In the genomic region with DNA sequence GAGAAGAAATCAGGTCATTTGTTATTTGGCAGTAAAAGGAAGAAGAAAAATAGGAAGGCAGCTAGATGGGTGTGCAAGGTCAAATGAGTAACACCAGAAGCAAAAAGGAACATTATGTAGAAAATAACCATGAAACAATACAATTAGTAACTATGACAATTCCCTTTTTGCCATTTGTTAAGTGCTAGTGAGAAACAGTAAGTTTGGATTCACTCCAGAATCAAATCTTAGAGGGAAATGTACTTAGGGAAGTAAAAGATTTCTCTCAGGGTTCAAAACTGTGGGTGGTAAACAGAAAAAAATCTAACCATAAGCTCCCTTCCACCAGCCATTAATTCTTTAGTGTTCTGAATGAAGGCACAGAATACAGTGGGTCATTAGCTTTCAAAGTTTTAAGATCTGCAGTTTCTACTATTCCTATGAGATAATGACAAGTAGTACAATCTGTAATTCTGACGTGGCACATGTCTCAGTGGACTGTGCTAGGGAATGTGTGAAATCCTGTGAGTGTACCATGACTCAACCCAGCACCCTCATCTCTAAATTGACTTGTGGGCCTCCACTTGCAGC, we compare ENCODE assay signal across 9 cellular contexts. TPM values are rescaled to one million over a fixed set of nuclear protein-coding genes. Genes with fewer than 3 reads are reported as not detected.
DNase-seq lines count a peak whose midpoint lies in the region; ATAC-seq and TF ChIP-seq lines count a peak whose summit lies in the region.
"Had no signal": no experiment of that assay in that cellular context is flagged by ENCODE, and none has a peak within 500 bp of the region (broad histone marks: within the 10 kb centered on the region; RNA-seq: fewer than 3 reads in every experiment).

No MANE protein-coding gene starts in this region.

- H3K27me3 ChIP-seq in SK-N-SH (ENCODE audit: insufficient read depth): no peaks in the 10 kb centered on the region

- H3K79me2 ChIP-seq in SK-N-SH (ENCODE audit: insufficient read depth): peaks cover 80% of the 10 kb centered on the region

- peak overlapping the region; percentile 85 to 92 for H3K27ac ChIP-seq in SK-N-SH (ENCODE audit: low read depth in 2 of 2, low read length in 1 of 2)
- H3K27ac ChIP-seq: C4-2B had no signal

- no peaks in the 10 kb centered on the region for H3K36me3 ChIP-seq in SK-N-SH (replicated peaks in 1 of 2; ENCODE audit: control insufficient read depth in 1 of 2, insufficient read depth in 2 of 2, low read length in 1 of 2)

- no peak overlapping the region for H2AFZ ChIP-seq in SK-N-SH (ENCODE audit: low read depth)

- no peaks in the 10 kb centered on the region for H3K9me2 ChIP-seq in SK-N-SH

- H3K4me1 Mint-ChIP-seq in activated CD8-positive, alpha-beta memory T cell treated with anti-CD3 and anti-CD28 coated beads, Interleukin-2, amount 10 ng/mL, durations not matched to agents 7 days and 5 days: peaks cover 34% of the 10 kb centered on the region
- peaks cover 68% of the 10 kb centered on the region for H3K4me1 Mint-ChIP-seq in stimulated activated effector memory CD8-positive, alpha-beta T cell treated with anti-CD3 and anti-CD28 coated beads, Interleukin-12 subunit alpha, Interleukin-12 subunit beta, amount 100 ng/mL, for 72 hours

- no peak for TF ChIP-seq RAD21 in SK-N-SH (IDR thresholded peaks at IDR 0.05; ENCODE audit: low read length)

- WGBS in SK-N-SH (ENCODE audit: low lambda C conversion rate): 25% methylated on average over 1 of the region's 1 CpG

- H3K9me3 Mint-ChIP-seq in activated CD8-positive, alpha-beta memory T cell treated with anti-CD3 and anti-CD28 coated beads, Interleukin-2, amount 10 ng/mL, durations not matched to agents 7 days and 5 days (ENCODE audit: low read depth): no peaks in the 10 kb centered on the region
- no peaks in the 10 kb centered on the region for H3K9me3 Mint-ChIP-seq in stimulated activated effector memory CD8-positive, alpha-beta T cell treated with anti-CD3 and anti-CD28 coated beads, Interleukin-12 subunit alpha, Interleukin-12 subunit beta, amount 100 ng/mL, for 72 hours

- peak overlapping the region; percentile 59 for H3K4me2 ChIP-seq in SK-N-SH

- no peaks in the 10 kb centered on the region for H3K9me3 ChIP-seq in SK-N-SH

- H4K20me1 ChIP-seq in SK-N-SH (ENCODE audit: insufficient read depth): peaks cover 14% of the 10 kb centered on the region; the same call in 1 of the 2 replicates

- H3K9ac ChIP-seq in SK-N-SH: peak overlapping the region; percentile 33; the same call in 1 of the 2 replicates

- H3K27me3 Mint-ChIP-seq in activated CD8-positive, alpha-beta memory T cell treated with anti-CD3 and anti-CD28 coated beads, Interleukin-2, amount 10 ng/mL, durations not matched to agents 7 days and 5 days: no peaks in the 10 kb centered on the region

- ATAC-seq in activated CD8-positive, alpha-beta memory T cell treated with anti-CD3 and anti-CD28 coated beads, Interleukin-2, amount 10 ng/mL, durations not matched to agents 7 days and 5 days: peak; percentile 92
- peak; percentile 100 for ATAC-seq in stimulated activated effector memory CD8-positive, alpha-beta T cell treated with anti-CD3 and anti-CD28 coated beads, Interleukin-12 subunit alpha, Interleukin-12 subunit beta, amount 100 ng/mL, for 72 hours
- ATAC-seq in HG02623 (IDR thresholded peaks at IDR 0.05; ENCODE audit: unreplicated experiment): no peak
- no peak for ATAC-seq in HG03520 (IDR thresholded peaks at IDR 0.05; ENCODE audit: unreplicated experiment)

- peaks cover 9% of the 10 kb centered on the region for H3K36me3 Mint-ChIP-seq in activated CD8-positive, alpha-beta memory T cell treated with anti-CD3 and anti-CD28 coated beads, Interleukin-2, amount 10 ng/mL, durations not matched to agents 7 days and 5 days
- no peaks in the 10 kb centered on the region for H3K36me3 Mint-ChIP-seq in stimulated activated effector memory CD8-positive, alpha-beta T cell treated with anti-CD3 and anti-CD28 coated beads, Interleukin-12 subunit alpha, Interleukin-12 subunit beta, amount 100 ng/mL, for 72 hours

- no peak overlapping the region for H3K27ac Mint-ChIP-seq in activated CD8-positive, alpha-beta memory T cell treated with anti-CD3 and anti-CD28 coated beads, Interleukin-2, amount 10 ng/mL, durations not matched to agents 7 days and 5 days
- H3K27ac Mint-ChIP-seq in stimulated activated effector memory CD8-positive, alpha-beta T cell treated with anti-CD3 and anti-CD28 coated beads, Interleukin-12 subunit alpha, Interleukin-12 subunit beta, amount 100 ng/mL, for 72 hours: peak overlapping the region; percentile 1

- DNase-seq in activated CD8-positive, alpha-beta memory T cell treated with anti-CD3 and anti-CD28 coated beads, Interleukin-2, amount 10 ng/mL, durations not matched to agents 7 days and 5 days: peak; percentile 46
- DNase-seq in activated CD8-positive, alpha-beta memory T cell treated with anti-CD3 and anti-CD28 coated beads, Interleukin-2, amount 50 U/mL, for 48 hours: no peak
- DNase-seq in SK-N-SH: no peak
- DNase-seq in glomerular endothelial cell (ENCODE audit: extremely low read depth, low read depth, low spot score): peak; percentile 75
- DNase-seq in stimulated activated effector memory CD8-positive, alpha-beta T cell treated with anti-CD3 and anti-CD28 coated beads, Interleukin-12 subunit alpha, Interleukin-12 subunit beta, amount 100 ng/mL, for 72 hours (ENCODE audit: low spot score in 2 of 2): no peak
- DNase-seq in DMS 273 treated with DMSO at 0.1 percent for 48 hours (lab: John Stamatoyannopoulos, UW): no peak

- H3K4me3 ChIP-seq in SK-N-SH (ENCODE audit: low read depth in 2 of 2, low read length in 1 of 2): no peak overlapping the region

- POLR2A ChIA-PET in SK-N-SH (lab: Yijun Ruan, JAX): interaction anchor here (0.6 to 2.0 kb wide), 2 partner anchors 10 to 17 kb away, joined by 3 to 4 read pairs; partner anchors contain the start of gene REPS1

- peaks cover 42% of the 10 kb centered on the region in 2 experiments for H3K4me1 ChIP-seq in SK-N-SH (ENCODE audit: control insufficient read depth in 1 of 2, insufficient read depth in 2 of 2, low read depth in 1 of 2, low read length in 1 of 2)

- H3K4me3 Mint-ChIP-seq in activated CD8-positive, alpha-beta memory T cell treated with anti-CD3 and anti-CD28 coated beads, Interleukin-2, amount 10 ng/mL, durations not matched to agents 7 days and 5 days: no peak overlapping the region
- H3K4me3 Mint-ChIP-seq in stimulated activated effector memory CD8-positive, alpha-beta T cell treated with anti-CD3 and anti-CD28 coated beads, Interleukin-12 subunit alpha, Interleukin-12 subunit beta, amount 100 ng/mL, for 72 hours: peak overlapping the region; percentile 26

- no peak for TF ChIP-seq CTCF in SK-N-SH (IDR thresholded peaks at IDR 0.05)

- TF ChIP-seq EP300 in SK-N-SH (IDR thresholded peaks at IDR 0.05; ENCODE audit: borderline replicate concordance in 1 of 2, low read depth in 1 of 2, low read length in 1 of 2): peak in 1 of 2 experiments; percentile 48; a peak in 1 of 4 replicates

- peaks cover 43% of the 10 kb centered on the region for H3F3A ChIP-seq in SK-N-SH (replicated peaks; ENCODE audit: insufficient read depth)

- CTCF ChIA-PET in activated CD8-positive, alpha-beta memory T cell treated with anti-CD3 and anti-CD28 coated beads, Interleukin-2, amount 10 ng/mL, durations not matched to agents 7 days and 5 days (lab: Charles Lee): no interaction called here
- CTCF ChIA-PET in SK-N-SH (lab: Yijun Ruan, JAX): interaction anchor here (1.2 kb wide), 1 partner anchor 17 kb away, joined by 5 read pairs; the partner anchor contains the start of gene REPS1

TF ChIP-seq in SK-N-SH, 30 proteins besides CTCF, POLR2A, EP300 and RAD21 (continues in another document):
- peak; percentile 47; the same call in 1 of the 2 replicates for TF ChIP-seq NFIC (IDR thresholded peaks at IDR 0.05; ENCODE audit: borderline replicate concordance)
- TF ChIP-seq SIN3A (IDR thresholded peaks at IDR 0.05; ENCODE audit: borderline replicate concordance, low read depth, low read length): no peak
- peak; percentile 86 for TF ChIP-seq FOSL2 (IDR thresholded peaks at IDR 0.05; ENCODE audit: borderline replicate concordance, low read depth)
- no peak for TF ChIP-seq USF2 (IDR thresholded peaks at IDR 0.05; ENCODE audit: borderline replicate concordance, low read depth, low read length)
- no peak for TF ChIP-seq FOXJ3 (CRISPR knock-in tag; IDR thresholded peaks at IDR 0.05)
- TF ChIP-seq RCOR1 (IDR thresholded peaks at IDR 0.05; ENCODE audit: low read length): no peak
- TF ChIP-seq RFX5 (IDR thresholded peaks at IDR 0.05; ENCODE audit: low read length): no peak
- no peak for TF ChIP-seq MXI1 (IDR thresholded peaks at IDR 0.05; ENCODE audit: low read depth, low read length)
- TF ChIP-seq, protein P1, sequence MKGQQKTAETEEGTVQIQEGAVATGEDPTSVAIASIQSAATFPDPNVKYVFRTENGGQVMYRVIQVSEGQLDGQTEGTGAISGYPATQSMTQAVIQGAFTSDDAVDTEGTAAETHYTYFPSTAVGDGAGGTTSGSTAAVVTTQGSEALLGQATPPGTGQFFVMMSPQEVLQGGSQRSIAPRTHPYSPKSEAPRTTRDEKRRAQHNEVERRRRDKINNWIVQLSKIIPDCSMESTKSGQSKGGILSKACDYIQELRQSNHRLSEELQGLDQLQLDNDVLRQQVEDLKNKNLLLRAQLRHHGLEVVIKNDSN (IDR thresholded peaks at IDR 0.05; ENCODE audit: borderline replicate concordance, low read depth): 0 out of 2 replicates have a peak, but pooled peaks have one; percentile 15
- no peak for TF ChIP-seq GATA2 (CRISPR knock-in tag; IDR thresholded peaks at IDR 0.05)
- no peak for TF ChIP-seq MEF2A (IDR thresholded peaks at IDR 0.05; ENCODE audit: borderline replicate concordance, low read depth)

RNA-seq across cellular contexts. Expression of gene REPS1, which starts 17.1 kb away (rescaled TPM):
- total RNA-seq in activated CD8-positive, alpha-beta memory T cell treated with anti-CD3 and anti-CD28 coated beads, Interleukin-2, amount 10 ng/mL, durations not matched to agents 7 days and 5 days: 10 to 100 TPM; 48.2 to 55.2 TPM
- 26.2 and 30.4 TPM in 2 replicates for polyA plus RNA-seq in SK-N-SH (2012; rRNA removed)
- polyA plus RNA-seq in SK-N-SH (2012; cell fraction: cytosol; rRNA removed): 25.6 and 26.3 TPM in 2 replicates
- polyA plus RNA-seq in SK-N-SH (2012; cell fraction: nucleus; rRNA removed): 30.1 and 47.1 TPM in 2 replicates
- 25.2 and 32.1 TPM in 2 replicates for total RNA-seq in glomerular endothelial cell

RNA-seq across cellular contexts. Expression of gene ABRACL, which starts 57.6 kb away (rescaled TPM):
- total RNA-seq in activated CD8-positive, alpha-beta memory T cell treated with anti-CD3 and anti-CD28 coated beads, Interleukin-2, amount 10 ng/mL, durations not matched to agents 7 days and 5 days: 100 to 1,000 TPM in 1 of 2 experiments, 10 to 100 TPM in 1; 98.2 to 124 TPM
- polyA plus RNA-seq in SK-N-SH (2012; rRNA removed): 21.9 and 22.9 TPM in 2 replicates
- 29.8 and 45.0 TPM in 2 replicates for polyA plus RNA-seq in SK-N-SH (2012; cell fraction: cytosol; rRNA removed)
- polyA plus RNA-seq in SK-N-SH (2012; cell fraction: nucleus; rRNA removed): 5.2 and 7.5 TPM in 2 replicates
- 82.8 and 132 TPM in 2 replicates for total RNA-seq in glomerular endothelial cell

Comparison
In these comparisons a context has a peak if more than half of its experiments do, and no peak if none do; other contexts are left out.
1. DNase-seq: peak in activated CD8-positive, alpha-beta memory T cell treated with anti-CD3 and anti-CD28 coated beads, Interleukin-2, amount 10 ng/mL, durations not matched to agents 7 days and 5 days (single experiment) and glomerular endothelial cell (single experiment); none in activated CD8-positive, alpha-beta memory T cell treated with anti-CD3 and anti-CD28 coated beads, Interleukin-2, amount 50 U/mL, for 48 hours (single experiment), SK-N-SH (single experiment), stimulated activated effector memory CD8-positive, alpha-beta T cell treated with anti-CD3 and anti-CD28 coated beads, Interleukin-12 subunit alpha, Interleukin-12 subunit beta, amount 100 ng/mL, for 72 hours (0 of 2) and DMS 273 treated with DMSO at 0.1 percent for 48 hours (single experiment).
2. ATAC-seq: peak in activated CD8-positive, alpha-beta memory T cell treated with anti-CD3 and anti-CD28 coated beads, Interleukin-2, amount 10 ng/mL, durations not matched to agents 7 days and 5 days (single experiment) and stimulated activated effector memory CD8-positive, alpha-beta T cell treated with anti-CD3 and anti-CD28 coated beads, Interleukin-12 subunit alpha, Interleukin-12 subunit beta, amount 100 ng/mL, for 72 hours (single experiment); none in HG02623 (single experiment) and HG03520 (single experiment).